In genomic region chr1:228163776-228164534, GRCh38 we compare ENCODE assay signal across 8 cellular contexts. TPM values are rescaled to one million over a fixed set of nuclear protein-coding genes. Genes with fewer than 3 reads are reported as not detected.
DNase-seq lines count a peak whose midpoint lies in the region; ATAC-seq and TF ChIP-seq lines count a peak whose summit lies in the region.
"Had no signal": no experiment of that assay in that cellular context is flagged by ENCODE, and none has a peak within 500 bp of the region (broad histone marks: within the 10 kb centered on the region; RNA-seq: fewer than 3 reads in every experiment).

No MANE protein-coding gene starts in this region.

- in situ Hi-C loops in GM13976 (cut with MboI; ENCODE audit: low sequenced_read_pairs, unreplicated experiment), result no loop called here

- no peaks in the 10 kb centered on the region for H3K36me3 Mint-ChIP-seq in activated naive CD8-positive, alpha-beta T cell treated with anti-CD3 and anti-CD28 coated beads for 36 hours
- no peaks in the 10 kb centered on the region for H3K36me3 Mint-ChIP-seq in stimulated activated memory B cell treated with anti-CD40 and anti-IgM and Interleukin-4, amounts not matched to agents 10 μg/mL and 1 μg/mL and 100 μg/mL, for 72 hours

- ATAC-seq in left lung, result no peak
- no peak for ATAC-seq in stimulated activated memory B cell treated with anti-CD40 and anti-IgM and Interleukin-4, amounts not matched to agents 10 μg/mL and 1 μg/mL and 100 μg/mL, for 72 hours
- ATAC-seq in esophagus mucosa, result no peak

- no peak overlapping the region; the same call in 1 of the 2 replicates for H3K4me3 ChIP-seq in Karpas-422 (ENCODE audit: low read length)
- H3K4me3 ChIP-seq in left lung, result no peak overlapping the region

- H3K79me2 ChIP-seq in Karpas-422 (ENCODE audit: low read length), result no peaks in the 10 kb centered on the region

- H3K36me3 ChIP-seq in Karpas-422 (ENCODE audit: insufficient read depth, low read length), result no peaks in the 10 kb centered on the region
- no peaks in the 10 kb centered on the region for H3K36me3 ChIP-seq in left lung

- peak overlapping the region; percentile 91 for H3K4me3 Mint-ChIP-seq in activated naive CD8-positive, alpha-beta T cell treated with anti-CD3 and anti-CD28 coated beads for 36 hours
- H3K4me3 Mint-ChIP-seq in stimulated activated memory B cell treated with anti-CD40 and anti-IgM and Interleukin-4, amounts not matched to agents 10 μg/mL and 1 μg/mL and 100 μg/mL, for 72 hours, result peak overlapping the region; percentile 74

- H3K4me1 ChIP-seq in Karpas-422 (ENCODE audit: low read length), result peaks cover 17% of the 10 kb centered on the region
- peaks cover 17 to 34% of the 10 kb centered on the region in 2 donors for H3K4me1 ChIP-seq in left lung

- no peaks in the 10 kb centered on the region for H3K9me3 ChIP-seq in Karpas-422 (ENCODE audit: low read length)
- no peaks in the 10 kb centered on the region for H3K9me3 ChIP-seq in left lung

- H3K27me3 Mint-ChIP-seq in activated naive CD8-positive, alpha-beta T cell treated with anti-CD3 and anti-CD28 coated beads for 36 hours, result no peaks in the 10 kb centered on the region
- H3K27me3 Mint-ChIP-seq in stimulated activated memory B cell treated with anti-CD40 and anti-IgM and Interleukin-4, amounts not matched to agents 10 μg/mL and 1 μg/mL and 100 μg/mL, for 72 hours, result no peaks in the 10 kb centered on the region

- no peaks in the 10 kb centered on the region for H4K20me1 ChIP-seq in Karpas-422 (ENCODE audit: insufficient read depth, low read depth, low read length)

- H3K4me1 Mint-ChIP-seq in activated naive CD8-positive, alpha-beta T cell treated with anti-CD3 and anti-CD28 coated beads for 36 hours, result peaks cover 40% of the 10 kb centered on the region
- peaks cover 31% of the 10 kb centered on the region for H3K4me1 Mint-ChIP-seq in stimulated activated memory B cell treated with anti-CD40 and anti-IgM and Interleukin-4, amounts not matched to agents 10 μg/mL and 1 μg/mL and 100 μg/mL, for 72 hours

- H3K27ac ChIP-seq in Karpas-422 (ENCODE audit: low read length) (no peak overlapping the region), left lung (peak overlapping the region; percentile 70 to 92)

- no peak overlapping the region for H2AFZ ChIP-seq in Karpas-422 (ENCODE audit: low read length)

- H3K9ac ChIP-seq in Karpas-422 (ENCODE audit: low read length), result 0 out of 2 replicates have a peak overlapping the region, but pooled peaks have one; percentile 80

- intact Hi-C loops in left lung (cut with DNase I), result no loop called here

- H3K27me3 ChIP-seq in Karpas-422 (ENCODE audit: low read length) (no peaks in the 10 kb centered on the region), left lung (peaks cover 0 to 36% of the 10 kb centered on the region in 2 donors)

- TF ChIP-seq CTCF in left lung (IDR thresholded peaks at IDR 0.05) (no peak), GM13976 (IDR thresholded peaks at IDR 0.05; ENCODE audit: borderline replicate concordance, control extremely low read depth, extremely low read depth, insufficient read depth, missing control alignments) (no peak)

- H3K4me2 ChIP-seq in Karpas-422 (ENCODE audit: low read depth, low read length, poor library complexity, severe bottlenecking), result peak overlapping the region; percentile 98

- DNase-seq in Karpas-422, result no peak
- no peak for DNase-seq in activated naive CD8-positive, alpha-beta T cell treated with anti-CD3 and anti-CD28 coated beads for 36 hours
- DNase-seq in left lung, result peak in 1 of 2 donors; percentile 62
- no peak for DNase-seq in ureter (ENCODE audit: low spot score)
- no peak for DNase-seq in GM13976 (ENCODE audit: low spot score)
- DNase-seq: KG1 had no signal

- H3K9me2 ChIP-seq in Karpas-422 (replicated peaks; ENCODE audit: insufficient read depth, low read length), result no peaks in the 10 kb centered on the region

- H3K9me3 Mint-ChIP-seq in activated naive CD8-positive, alpha-beta T cell treated with anti-CD3 and anti-CD28 coated beads for 36 hours, result no peaks in the 10 kb centered on the region
- H3K9me3 Mint-ChIP-seq in stimulated activated memory B cell treated with anti-CD40 and anti-IgM and Interleukin-4, amounts not matched to agents 10 μg/mL and 1 μg/mL and 100 μg/mL, for 72 hours, result no peaks in the 10 kb centered on the region

- peak overlapping the region; percentile 91 for H3K27ac Mint-ChIP-seq in activated naive CD8-positive, alpha-beta T cell treated with anti-CD3 and anti-CD28 coated beads for 36 hours
- peak overlapping the region; percentile 83 for H3K27ac Mint-ChIP-seq in stimulated activated memory B cell treated with anti-CD40 and anti-IgM and Interleukin-4, amounts not matched to agents 10 μg/mL and 1 μg/mL and 100 μg/mL, for 72 hours

RNA-seq across cellular contexts. Expression of gene IBA57, which starts 1.6 kb away (rescaled TPM):
- total RNA-seq in Karpas-422 (2014; rRNA removed; shearing (Covaris generic); ENCODE audit: low replicate concordance), result 3.2 and 3.6 TPM in 2 replicates
- total RNA-seq in activated naive CD8-positive, alpha-beta T cell treated with anti-CD3 and anti-CD28 coated beads for 36 hours, result 10 to 100 TPM; 18.1 to 19.3 TPM
- 10 to 100 TPM; 13.2 to 13.5 TPM for total RNA-seq in left lung
- 11.5 TPM for total RNA-seq in ureter
- 6.9 TPM for total RNA-seq in esophagus mucosa

RNA-seq across cellular contexts. Expression of gene GJC2, which starts 14.2 kb away (rescaled TPM):
- 0.69 TPM in 1 of 2 replicates, not detected in the other for total RNA-seq in Karpas-422 (2014; rRNA removed; shearing (Covaris generic); ENCODE audit: low replicate concordance)
- total RNA-seq in activated naive CD8-positive, alpha-beta T cell treated with anti-CD3 and anti-CD28 coated beads for 36 hours, result 1 to 10 TPM; 1.1 to 1.2 TPM
- total RNA-seq in left lung (1 to 10 TPM; 2.3 to 4.9 TPM), ureter (3.9 TPM), esophagus mucosa (0.44 TPM)

RNA-seq across cellular contexts. Expression of gene GUK1, which starts 23.9 kb away (rescaled TPM):
- 74.4 and 203 TPM in 2 replicates for total RNA-seq in Karpas-422 (2014; rRNA removed; shearing (Covaris generic); ENCODE audit: low replicate concordance)
- total RNA-seq in activated naive CD8-positive, alpha-beta T cell treated with anti-CD3 and anti-CD28 coated beads for 36 hours, result 100 to 1,000 TPM; 294 to 304 TPM
- total RNA-seq in left lung, result 100 to 1,000 TPM; 217 to 221 TPM
- 182 TPM for total RNA-seq in ureter
- 241 TPM for total RNA-seq in esophagus mucosa

RNA-seq across cellular contexts. Expression of gene OBSCN, which starts 43.9 kb away (rescaled TPM):
- 17.5 and 24.4 TPM in 2 replicates for total RNA-seq in Karpas-422 (2014; rRNA removed; shearing (Covaris generic); ENCODE audit: low replicate concordance)
- total RNA-seq in activated naive CD8-positive, alpha-beta T cell treated with anti-CD3 and anti-CD28 coated beads for 36 hours, result 10 to 100 TPM; 13.7 to 14.9 TPM
- 10 to 100 TPM; 20.3 to 21.2 TPM for total RNA-seq in left lung
- 42.2 TPM for total RNA-seq in ureter
- total RNA-seq in esophagus mucosa, result 9.8 TPM

RNA-seq across cellular contexts. Expression of gene MRPL55, which starts 54.9 kb away (rescaled TPM):
- total RNA-seq in Karpas-422 (2014; rRNA removed; shearing (Covaris generic); ENCODE audit: low replicate concordance), result 76.6 and 79.2 TPM in 2 replicates
- total RNA-seq in activated naive CD8-positive, alpha-beta T cell treated with anti-CD3 and anti-CD28 coated beads for 36 hours, result 10 to 100 TPM; 75.0 to 82.4 TPM
- total RNA-seq in left lung, result 10 to 100 TPM; 43.0 to 44.2 TPM
- total RNA-seq in ureter, result 43.7 TPM
- 29.0 TPM for total RNA-seq in esophagus mucosa
